11 cellular contexts compared by ENCODE assay signal in the genomic region with DNA sequence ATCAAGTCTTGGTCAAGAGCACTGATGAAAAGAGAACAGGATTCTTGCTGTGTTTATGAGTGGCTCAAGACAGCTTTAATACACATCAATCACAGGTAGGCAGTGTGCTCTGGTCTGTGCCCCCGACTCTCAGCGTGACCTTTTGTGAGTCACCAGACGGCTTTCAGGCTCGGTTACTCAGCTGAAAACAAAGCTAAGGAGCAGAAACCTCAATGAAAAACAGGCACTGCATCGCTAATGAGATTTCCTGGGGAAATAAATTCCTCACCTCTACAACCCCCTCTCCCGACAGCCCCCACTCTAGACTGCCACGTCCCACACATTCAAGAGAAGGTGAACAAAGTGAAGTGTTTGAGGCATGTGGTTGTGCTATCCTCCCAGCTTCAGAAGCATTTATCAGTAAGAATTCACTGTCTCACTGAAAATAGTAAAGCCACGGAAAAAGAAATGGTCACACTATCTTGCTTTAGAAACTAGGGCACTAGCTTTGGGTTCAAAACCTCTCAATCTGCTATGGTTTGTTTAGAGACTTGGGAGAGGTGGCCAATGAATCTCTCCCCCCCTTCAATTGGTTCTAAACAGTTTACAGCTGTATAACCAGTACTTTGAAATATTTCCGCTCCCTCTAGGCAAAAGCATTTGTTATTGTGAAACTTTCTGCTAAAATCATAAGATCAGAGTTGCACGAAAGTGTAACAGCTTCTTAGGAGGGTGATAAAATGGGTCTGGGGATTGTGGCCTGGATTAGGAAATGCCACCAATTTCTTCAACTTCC.
DNase-seq lines count a peak whose midpoint lies in the region; ATAC-seq, FAIRE-seq and TF ChIP-seq lines count a peak whose summit lies in the region.
"Had no signal": no experiment of that assay in that cellular context is flagged by ENCODE, and none has a peak within 500 bp of the region (broad histone marks: within the 10 kb centered on the region; RNA-seq: fewer than 3 reads in every experiment).

No MANE protein-coding gene starts in this region.

- H3K4me3 Mint-ChIP-seq in naive thymus-derived CD8-positive, alpha-beta T cell: no peak overlapping the region

- H3K4me1 Mint-ChIP-seq in naive thymus-derived CD8-positive, alpha-beta T cell: no peaks in the 10 kb centered on the region

- no peaks in the 10 kb centered on the region for H3K36me3 ChIP-seq in bronchial epithelial cell (ENCODE audit: control insufficient read depth, insufficient read depth, low read length)
- H3K36me3 ChIP-seq: adrenal gland had no signal

- peaks cover 0 to 13% (median 5%) of the 10 kb centered on the region in 9 donors for H3K9me3 Mint-ChIP-seq in naive thymus-derived CD8-positive, alpha-beta T cell

- POLR2A ChIA-PET in naive thymus-derived CD8-positive, alpha-beta T cell (lab: Charles Lee): no interaction called here

- peaks cover 0 to 11% (median 5%) of the 10 kb centered on the region in 3 donors for H3K36me3 Mint-ChIP-seq in naive thymus-derived CD8-positive, alpha-beta T cell

- H3K27me3 Mint-ChIP-seq in naive thymus-derived CD8-positive, alpha-beta T cell: no peaks in the 10 kb centered on the region

- TF ChIP-seq CTCF in bronchial epithelial cell (IDR thresholded peaks at IDR 0.05; ENCODE audit: insufficient read depth, low read length, severe bottlenecking): no peak
- no peak for TF ChIP-seq CTCF in GM13977 (IDR thresholded peaks at IDR 0.05; ENCODE audit: extremely low read depth, insufficient read depth, missing control alignments)

- peak; percentile 13 for DNase-seq in COLO829 (ENCODE audit: low spot score)
- peak; percentile 59 for DNase-seq in LHCN-M2 (ENCODE audit: low read depth)
- peak; percentile 31 for DNase-seq in bronchial epithelial cell (ENCODE audit: low read depth)
- peak; percentile 18 to 93 for DNase-seq in lung microvascular endothelial cell (ENCODE audit: low read depth in 2 of 2)
- DNase-seq in GM13977 (ENCODE audit: low spot score): no peak
- no peak for DNase-seq in naive thymus-derived CD8-positive, alpha-beta T cell
- no peak for DNase-seq in GOT3 (lab: John Stamatoyannopoulos, UW)
- DNase-seq: GDM1, Kasumi-1 had no signal

- no peak overlapping the region for H3K4me3 ChIP-seq in bronchial epithelial cell (ENCODE audit: low read depth, low read length)
- H3K4me3 ChIP-seq: adrenal gland had no signal

- no peak for ATAC-seq in HG02623 (IDR thresholded peaks at IDR 0.05; ENCODE audit: unreplicated experiment)
- ATAC-seq in naive thymus-derived CD8-positive, alpha-beta T cell: no peak

- in situ Hi-C loops in GM13977 (cut with MboI; ENCODE audit: low pct_unique_long_range_greater_than_20kb, low sequenced_read_pairs, unreplicated experiment): no loop called here

- no peak for FAIRE-seq in bronchial epithelial cell (lab: Jason Lieb, UNC)

- no peaks in the 10 kb centered on the region for H3K27me3 ChIP-seq in bronchial epithelial cell (ENCODE audit: control insufficient read depth, insufficient read depth, low read length)
- H3K27me3 ChIP-seq: adrenal gland had no signal

- H3K27ac Mint-ChIP-seq in naive thymus-derived CD8-positive, alpha-beta T cell: no peak overlapping the region

Comparison
In these comparisons a context has a peak if more than half of its experiments do, and no peak if none do; other contexts are left out.
1. DNase-seq: peak in COLO829 (single experiment), LHCN-M2 (single experiment), bronchial epithelial cell (single experiment) and lung microvascular endothelial cell (2 of 2); none in GM13977 (single experiment), naive thymus-derived CD8-positive, alpha-beta T cell (0 of 10) and GOT3 (single experiment).